Comparison of ENCODE assay signal across 38 cellular contexts in the genomic region with DNA sequence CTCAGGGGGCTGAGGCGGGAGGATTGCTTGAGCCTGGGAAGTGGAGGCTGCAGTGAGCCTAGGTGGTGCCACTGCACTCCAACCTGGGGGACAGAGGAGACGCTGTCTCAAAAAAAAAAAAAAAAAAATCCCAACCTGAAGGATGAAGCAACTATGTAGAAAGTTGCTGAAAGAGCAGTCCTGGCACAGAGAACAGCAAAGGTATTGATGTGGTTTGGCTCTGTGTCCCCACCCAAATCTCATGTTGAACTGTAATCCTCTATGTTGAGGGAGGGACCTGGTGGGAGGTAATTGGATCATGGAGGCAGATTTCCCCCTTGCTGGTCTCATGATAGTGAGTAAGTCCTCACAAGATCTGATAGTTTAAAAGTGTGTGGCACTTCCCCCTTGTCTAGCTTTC. TPM values are rescaled to one million over a fixed set of nuclear protein-coding genes. Genes with fewer than 3 reads are reported as not detected.
"Had no signal": no experiment of that assay in that cellular context is flagged by ENCODE, and none has a peak within 500 bp of the region (broad histone marks: within the 10 kb centered on the region; RNA-seq: fewer than 3 reads in every experiment).

No MANE protein-coding gene starts in this region.

- H3K9me3 ChIP-seq: adrenal gland, body of pancreas, esophagus muscularis mucosa, gastroesophageal sphincter, heart right ventricle had no signal

- H3K36me3 ChIP-seq: adrenal gland, esophagus muscularis mucosa, gastroesophageal sphincter, heart right ventricle, WERI-Rb-1 had no signal

- H3K27ac ChIP-seq: adrenal gland, body of pancreas, esophagus muscularis mucosa, gastroesophageal sphincter, heart right ventricle, WERI-Rb-1 had no signal

- H3K36me3 Mint-ChIP-seq: activated CD4-positive, alpha-beta memory T cell treated with anti-CD3 and anti-CD28 coated beads for 36 hours; activated CD8-positive, alpha-beta memory T cell treated with anti-CD3 and anti-CD28 coated beads, Interleukin-2, amount 10 ng/mL, durations not matched to agents 7 days and 5 days; activated naive CD4-positive, alpha-beta T cell treated with anti-CD3 and anti-CD28 coated beads, Interleukin-2, amount 50 U/mL, for 24 hours; activated naive CD8-positive, alpha-beta T cell treated with anti-CD3 and anti-CD28 coated beads for 36 hours had no signal

- DNase-seq: activated B cell treated with CpG ODN at 0.5 μM for 24 hours; activated CD4-positive, alpha-beta memory T cell treated with anti-CD3 and anti-CD28 coated beads for 36 hours; activated CD4-positive, alpha-beta T cell treated with anti-CD3 and anti-CD28 coated beads, Interleukin-2, amount 10 ng/mL, durations not matched to agents 24 days and 14 days; activated CD8-positive, alpha-beta memory T cell treated with anti-CD3 and anti-CD28 coated beads, Interleukin-2, amount 10 ng/mL, durations not matched to agents 7 days and 5 days; activated CD8-positive, alpha-beta memory T cell treated with anti-CD3 and anti-CD28 coated beads, Interleukin-2, amount 50 U/mL, for 4 hours; activated CD8-positive, alpha-beta T cell treated with anti-CD3 and anti-CD28 coated beads, Interleukin-2, amount 10 ng/mL, durations not matched to agents 7 days and 5 days; activated effector memory CD4-positive, alpha-beta T cell treated with anti-CD3 and anti-CD28 coated beads, Interleukin-2, amount 50 U/mL, for 16 hours; activated naive CD4-positive, alpha-beta T cell treated with anti-CD3 and anti-CD28 coated beads for 36 hours; activated naive CD8-positive, alpha-beta T cell treated with anti-CD3 and anti-CD28 coated beads for 36 hours; activated naive CD8-positive, alpha-beta T cell treated with anti-CD3 and anti-CD28 coated beads, Interleukin-2, amount 50 U/mL, for 24 hours; activated T-cell treated with anti-CD3 and anti-CD28 coated beads, Interleukin-2, amount 50 U/mL, for 1 hour; activated T-cell treated with anti-CD3 and anti-CD28 coated beads, Interleukin-2, amount 50 U/mL, for 48 hours; adrenal gland; amygdala; aorta; body of pancreas; caudate nucleus; cortex of kidney; dermis blood vessel endothelial cell; effector CD4-positive, alpha-beta T cell; effector memory CD8-positive, alpha-beta T cell; erythroblast; foreskin melanocyte; heart right ventricle; T1000; WERI-Rb-1 had no signal

- ATAC-seq: activated CD4-positive, CD25-positive, alpha-beta regulatory T cell treated with anti-CD3 and anti-CD28 coated beads, Interleukin-2, amount 50 U/mL, for 24 hours; activated CD8-positive, alpha-beta memory T cell treated with anti-CD3 and anti-CD28 coated beads, Interleukin-2, amount 10 ng/mL, durations not matched to agents 7 days and 5 days; activated CD8-positive, alpha-beta T cell treated with anti-CD3 and anti-CD28 coated beads, Interleukin-2, amount 10 ng/mL, durations not matched to agents 7 days and 5 days; activated naive CD8-positive, alpha-beta T cell treated with anti-CD3 and anti-CD28 coated beads, Interleukin-2, amount 50 U/mL, for 24 hours; body of pancreas; effector memory CD8-positive, alpha-beta T cell; gastroesophageal sphincter; heart right ventricle had no signal

- H3K27ac Mint-ChIP-seq: activated B cell treated with CpG ODN at 0.5 μM for 24 hours; activated CD4-positive, alpha-beta memory T cell treated with anti-CD3 and anti-CD28 coated beads for 36 hours; activated CD4-positive, alpha-beta T cell treated with anti-CD3 and anti-CD28 coated beads, Interleukin-2, amount 10 ng/mL, durations not matched to agents 24 days and 14 days; activated CD8-positive, alpha-beta memory T cell treated with anti-CD3 and anti-CD28 coated beads, Interleukin-2, amount 10 ng/mL, durations not matched to agents 7 days and 5 days; activated CD8-positive, alpha-beta T cell treated with anti-CD3 and anti-CD28 coated beads, Interleukin-2, amount 10 ng/mL, durations not matched to agents 7 days and 5 days; activated naive CD4-positive, alpha-beta T cell treated with anti-CD3 and anti-CD28 coated beads for 36 hours; activated naive CD4-positive, alpha-beta T cell treated with anti-CD3 and anti-CD28 coated beads, Interleukin-2, amount 50 U/mL, for 24 hours; activated naive CD8-positive, alpha-beta T cell treated with anti-CD3 and anti-CD28 coated beads for 36 hours; activated naive CD8-positive, alpha-beta T cell treated with anti-CD3 and anti-CD28 coated beads, Interleukin-2, amount 50 U/mL, for 24 hours; activated T-helper 1 cell treated with anti-CD3 and anti-CD28 coated beads, Interleukin-12 subunit alpha, Interleukin-12 subunit beta, Interleukin-2, Interleukin-4 antibody, amounts not matched to agents 30 ng/mL and 10 ng/mL and 1 ng/mL, durations not matched to agents 14 hours and 24 hours and 36 hours; activated T-helper 2 cell treated with anti-CD3 and anti-CD28 coated beads, Interferon-gamma antibody, Interleukin-2, Interleukin-4, amounts not matched to agents 10 μg/mL and 5 μg/mL and 100 μg/mL, durations not matched to agents 14 hours and 24 hours and 36 hours; effector memory CD8-positive, alpha-beta T cell; T-helper 1 cell treated with Interleukin-12 subunit alpha and Interleukin-12 subunit beta and Interleukin-4 antibody, amounts not matched to agents 30 μg/mL and 1 μg/mL, for 36 hours; T-helper 2 cell treated with Interferon-gamma antibody and Interleukin-4, amounts not matched to agents 5 μg/mL and 100 μg/mL, for 36 hours had no signal

- H3K4me1 Mint-ChIP-seq: activated CD4-positive, alpha-beta T cell treated with anti-CD3 and anti-CD28 coated beads, Interleukin-2, amount 10 ng/mL, durations not matched to agents 24 days and 14 days; activated CD8-positive, alpha-beta memory T cell treated with anti-CD3 and anti-CD28 coated beads, Interleukin-2, amount 10 ng/mL, durations not matched to agents 7 days and 5 days; activated naive CD8-positive, alpha-beta T cell treated with anti-CD3 and anti-CD28 coated beads for 36 hours had no signal

- H3K4me3 ChIP-seq: adrenal gland, body of pancreas, esophagus muscularis mucosa, gastroesophageal sphincter, heart right ventricle had no signal

- H3K4me3 Mint-ChIP-seq: activated B cell treated with CpG ODN at 0.5 μM for 24 hours; activated CD4-positive, alpha-beta memory T cell treated with anti-CD3 and anti-CD28 coated beads for 36 hours; activated CD4-positive, alpha-beta T cell treated with anti-CD3 and anti-CD28 coated beads, Interleukin-2, amount 10 ng/mL, durations not matched to agents 24 days and 14 days; activated CD8-positive, alpha-beta memory T cell treated with anti-CD3 and anti-CD28 coated beads, Interleukin-2, amount 10 ng/mL, durations not matched to agents 7 days and 5 days; activated CD8-positive, alpha-beta T cell treated with anti-CD3 and anti-CD28 coated beads, Interleukin-2, amount 10 ng/mL, durations not matched to agents 7 days and 5 days; activated naive CD4-positive, alpha-beta T cell treated with anti-CD3 and anti-CD28 coated beads for 36 hours; activated naive CD4-positive, alpha-beta T cell treated with anti-CD3 and anti-CD28 coated beads, Interleukin-2, amount 50 U/mL, for 24 hours; activated naive CD8-positive, alpha-beta T cell treated with anti-CD3 and anti-CD28 coated beads for 36 hours; activated naive CD8-positive, alpha-beta T cell treated with anti-CD3 and anti-CD28 coated beads, Interleukin-2, amount 50 U/mL, for 24 hours; activated T-helper 1 cell treated with anti-CD3 and anti-CD28 coated beads, Interleukin-12 subunit alpha, Interleukin-12 subunit beta, Interleukin-2, Interleukin-4 antibody, amounts not matched to agents 30 ng/mL and 10 ng/mL and 1 ng/mL, durations not matched to agents 14 hours and 24 hours and 36 hours; effector memory CD8-positive, alpha-beta T cell; T-helper 1 cell treated with Interleukin-12 subunit alpha and Interleukin-12 subunit beta and Interleukin-4 antibody, amounts not matched to agents 30 μg/mL and 1 μg/mL, for 36 hours; T-helper 2 cell treated with Interferon-gamma antibody and Interleukin-4, amounts not matched to agents 5 μg/mL and 100 μg/mL, for 36 hours had no signal

- H3K27me3 Mint-ChIP-seq: activated naive CD4-positive, alpha-beta T cell treated with anti-CD3 and anti-CD28 coated beads, Interleukin-2, amount 50 U/mL, for 24 hours; activated naive CD8-positive, alpha-beta T cell treated with anti-CD3 and anti-CD28 coated beads for 36 hours; activated naive CD8-positive, alpha-beta T cell treated with anti-CD3 and anti-CD28 coated beads, Interleukin-2, amount 50 U/mL, for 24 hours had no signal

- H3K27me3 ChIP-seq: body of pancreas, esophagus muscularis mucosa had no signal

- H3K4me1 ChIP-seq: adrenal gland, body of pancreas, esophagus muscularis mucosa, gastroesophageal sphincter, heart right ventricle had no signal

RNA-seq across cellular contexts. Expression of a gene that starts 10.8 kb away (rescaled TPM):
- total RNA-seq: activated B cell treated with CpG ODN at 0.5 μM for 24 hours; activated CD8-positive, alpha-beta memory T cell treated with anti-CD3 and anti-CD28 coated beads for 36 hours; activated CD8-positive, alpha-beta memory T cell treated with anti-CD3 and anti-CD28 coated beads, Interleukin-2, amount 10 ng/mL, durations not matched to agents 7 days and 5 days; activated CD8-positive, alpha-beta T cell treated with anti-CD3 and anti-CD28 coated beads, Interleukin-2, amount 10 ng/mL, durations not matched to agents 7 days and 5 days; activated T-helper 1 cell treated with anti-CD3 and anti-CD28 coated beads, Interleukin-12 subunit alpha, Interleukin-12 subunit beta, Interleukin-2, Interleukin-4 antibody, amounts not matched to agents 30 ng/mL and 10 ng/mL and 1 ng/mL, durations not matched to agents 14 hours and 24 hours and 36 hours; activated T-helper 2 cell treated with anti-CD3 and anti-CD28 coated beads, Interferon-gamma antibody, Interleukin-2, Interleukin-4, amounts not matched to agents 10 μg/mL and 5 μg/mL and 100 μg/mL, durations not matched to agents 14 hours and 24 hours and 36 hours had no signal

RNA-seq across cellular contexts. Expression of a gene that starts 49.3 kb away (rescaled TPM):
- total RNA-seq: activated B cell treated with CpG ODN at 0.5 μM for 24 hours; activated CD4-positive, alpha-beta memory T cell treated with anti-CD3 and anti-CD28 coated beads for 36 hours; activated CD4-positive, alpha-beta T cell treated with anti-CD3 and anti-CD28 coated beads, Interleukin-2, amount 10 ng/mL, durations not matched to agents 24 days and 14 days; activated CD8-positive, alpha-beta memory T cell treated with anti-CD3 and anti-CD28 coated beads for 36 hours; activated CD8-positive, alpha-beta memory T cell treated with anti-CD3 and anti-CD28 coated beads, Interleukin-2, amount 10 ng/mL, durations not matched to agents 7 days and 5 days; activated CD8-positive, alpha-beta T cell treated with anti-CD3 and anti-CD28 coated beads, Interleukin-2, amount 10 ng/mL, durations not matched to agents 7 days and 5 days; activated naive CD4-positive, alpha-beta T cell treated with anti-CD3 and anti-CD28 coated beads for 36 hours; activated naive CD8-positive, alpha-beta T cell treated with anti-CD3 and anti-CD28 coated beads for 36 hours; activated T-helper 1 cell treated with anti-CD3 and anti-CD28 coated beads, Interleukin-12 subunit alpha, Interleukin-12 subunit beta, Interleukin-2, Interleukin-4 antibody, amounts not matched to agents 30 ng/mL and 10 ng/mL and 1 ng/mL, durations not matched to agents 14 hours and 24 hours and 36 hours; activated T-helper 2 cell treated with anti-CD3 and anti-CD28 coated beads, Interferon-gamma antibody, Interleukin-2, Interleukin-4, amounts not matched to agents 10 μg/mL and 5 μg/mL and 100 μg/mL, durations not matched to agents 14 hours and 24 hours and 36 hours; aorta; body of pancreas; chondrocyte; dermis blood vessel endothelial cell; esophagus muscularis mucosa; fibroblast of villous mesenchyme; gastroesophageal sphincter; glomerular endothelial cell; heart right ventricle had no signal
- polyA plus RNA-seq: adrenal gland, aorta, heart right ventricle had no signal
